ENCODE assay signal across 9 cellular contexts in genomic region chr15:67834593-67835348, GRCh38. TPM values are rescaled to one million over a fixed set of nuclear protein-coding genes. Genes with fewer than 3 reads are reported as not detected.
DNase-seq lines count a peak whose midpoint lies in the region; ATAC-seq and TF ChIP-seq lines count a peak whose summit lies in the region.
"Had no signal": no experiment of that assay in that cellular context is flagged by ENCODE, and none has a peak within 500 bp of the region (broad histone marks: within the 10 kb centered on the region; RNA-seq: fewer than 3 reads in every experiment).

No MANE protein-coding gene starts in this region.

- H3K36me3 Mint-ChIP-seq in CD14-positive monocyte (peaks cover 9 to 17% of the 10 kb centered on the region in 2 donors), neural progenitor cell (no peaks in the 10 kb centered on the region)
- H3K36me3 Mint-ChIP-seq in effector memory CD8-positive, alpha-beta T cell (ENCODE audit: insufficient read depth) = peaks cover 18% of the 10 kb centered on the region

- H3K4me3 Mint-ChIP-seq in CD14-positive monocyte = peak overlapping the region; percentile 79 to 92
- peak overlapping the region; percentile 87 to 88 for H3K4me3 Mint-ChIP-seq in effector memory CD8-positive, alpha-beta T cell
- peak overlapping the region; percentile 79 for H3K4me3 Mint-ChIP-seq in neural progenitor cell

- in situ Hi-C loops in G401 (cut with HindIII; ENCODE audit: low sequenced_read_pairs) = no loop called here

- no peaks in the 10 kb centered on the region for H3K9me2 ChIP-seq in MM.1S (replicated peaks; ENCODE audit: insufficient read depth, low read length)

- H3F3A ChIP-seq in MM.1S (ENCODE audit: insufficient read depth, low read length) (peaks cover 10% of the 10 kb centered on the region; the same call in 1 of the 2 replicates), neural progenitor cell (ENCODE audit: low read depth) (peaks cover 79% of the 10 kb centered on the region)

- intact Hi-C loops in CD14-positive monocyte (cut with micrococcal nuclease) = loop anchor here (2.0 to 10.0 kb wide), 3 partner anchors 310 to 378 kb away; partner anchors contain the start of gene C15orf61 (in 2 of the 2)

- H3K27me3 ChIP-seq in MM.1S (replicated peaks; ENCODE audit: insufficient read depth, low read length) (peaks cover 16% of the 10 kb centered on the region; the same call in 1 of the 2 replicates), neural progenitor cell (peaks cover 97% of the 10 kb centered on the region)

- H3K9me3 Mint-ChIP-seq in CD14-positive monocyte = peaks cover 0 to 23% (median 14%) of the 10 kb centered on the region in 7 donors
- no peaks in the 10 kb centered on the region for H3K9me3 Mint-ChIP-seq in effector memory CD8-positive, alpha-beta T cell
- peaks cover 4% of the 10 kb centered on the region for H3K9me3 Mint-ChIP-seq in neural progenitor cell

- H3K4me1 ChIP-seq in MM.1S (ENCODE audit: low read length) (peaks cover 4% of the 10 kb centered on the region; the same call in 1 of the 2 replicates), neural progenitor cell (peaks cover 49% of the 10 kb centered on the region)

- peak overlapping the region in 1 of 7 donors; percentile 19 for H3K27ac Mint-ChIP-seq in CD14-positive monocyte
- H3K27ac Mint-ChIP-seq in effector memory CD8-positive, alpha-beta T cell = peak overlapping the region in 1 of 2 donors; percentile 35
- H3K27ac Mint-ChIP-seq in neural progenitor cell = no peak overlapping the region

- H3K79me2 ChIP-seq in MM.1S (ENCODE audit: low read length) (no peaks in the 10 kb centered on the region), neural progenitor cell (ENCODE audit: low read depth) (no peaks in the 10 kb centered on the region)

- H3K4me3 ChIP-seq in MM.1S (ENCODE audit: low read length) (peak overlapping the region; percentile 62), neural progenitor cell (peak overlapping the region; percentile 56)

- H3K9me3 ChIP-seq in MM.1S (replicated peaks; ENCODE audit: insufficient read depth, low read length) = no peaks in the 10 kb centered on the region
- no peaks in the 10 kb centered on the region for H3K9me3 ChIP-seq in neural progenitor cell (ENCODE audit: low read depth)

- no peak for DNase-seq in CD14-positive monocyte (ENCODE audit: low spot score)
- DNase-seq in MM.1S = no peak
- DNase-seq in effector memory CD8-positive, alpha-beta T cell = peak in 1 of 3 experiments; percentile 18
- DNase-seq in neural progenitor cell (ENCODE audit: low spot score) = peak; percentile 72
- DNase-seq in NCI-H2196 (lab: John Stamatoyannopoulos, UW; ENCODE audit: unreplicated experiment) = no peak
- DNase-seq in dedifferentiated amniotic fluid mesenchymal stem cell (ENCODE audit: extremely low spot score) = no peak
- DNase-seq in HCEC 1CT = no peak
- no peak for DNase-seq in G401 (ENCODE audit: low spot score)
- DNase-seq: central memory CD4-positive, alpha-beta T cell had no signal

- H3K9ac ChIP-seq in MM.1S (ENCODE audit: low read length) (no peak overlapping the region), neural progenitor cell (no peak overlapping the region)

- H3K27me3 Mint-ChIP-seq in CD14-positive monocyte (ENCODE audit: low read depth in 3 of 3) (peaks cover 63 to 80% (median 72%) of the 10 kb centered on the region in 3 donors), neural progenitor cell (ENCODE audit: insufficient read depth, low read depth) (peaks cover 80% of the 10 kb centered on the region)
- H3K27me3 Mint-ChIP-seq in effector memory CD8-positive, alpha-beta T cell = peaks cover 57 to 71% of the 10 kb centered on the region in 2 donors

- peak; percentile 23 for ATAC-seq in effector memory CD8-positive, alpha-beta T cell (replicated peaks)

- H3K4me1 Mint-ChIP-seq in CD14-positive monocyte (peaks cover 66% of the 10 kb centered on the region), neural progenitor cell (peaks cover 38% of the 10 kb centered on the region)
- peaks cover 33 to 34% of the 10 kb centered on the region in 2 donors for H3K4me1 Mint-ChIP-seq in effector memory CD8-positive, alpha-beta T cell (ENCODE audit: low read depth in 2 of 2)

- H3K4me2 ChIP-seq in MM.1S (ENCODE audit: low read depth, low read length) = peak overlapping the region; percentile 97
- H3K4me2 ChIP-seq in neural progenitor cell = peak overlapping the region; percentile 82

- no peak for TF ChIP-seq CTCF in CD14-positive monocyte (IDR thresholded peaks at IDR 0.05)
- no peak for TF ChIP-seq CTCF in MM.1S (IDR thresholded peaks at IDR 0.05; ENCODE audit: low read length)
- no peak for TF ChIP-seq CTCF in neural progenitor cell (IDR thresholded peaks at IDR 0.05)

- H2AFZ ChIP-seq in MM.1S (ENCODE audit: low read length) = peak overlapping the region; percentile 78
- H2AFZ ChIP-seq in neural progenitor cell (replicated peaks) = peak overlapping the region; percentile 91

- H3K27ac ChIP-seq in MM.1S (ENCODE audit: low read length) (no peak overlapping the region), neural progenitor cell (no peak overlapping the region)

- H4K20me1 ChIP-seq in MM.1S (ENCODE audit: insufficient read depth, low read length) (no peaks in the 10 kb centered on the region), neural progenitor cell (ENCODE audit: low read depth) (peaks cover 12% of the 10 kb centered on the region)

- no peaks in the 10 kb centered on the region for H3K36me3 ChIP-seq in MM.1S (replicated peaks; ENCODE audit: insufficient read depth, low read length)
- no peaks in the 10 kb centered on the region for H3K36me3 ChIP-seq in neural progenitor cell

RNA-seq across cellular contexts. Expression of gene RNU6-1, which starts 5.1 kb away (rescaled TPM):
- not detected for polyA plus RNA-seq in CD14-positive monocyte
- total RNA-seq in neural progenitor cell (ENCODE audit: low replicate concordance) = not detected in 2 replicates
- not detected in 2 replicates for total RNA-seq in G401 (2014; rRNA removed; shearing (Covaris generic))

RNA-seq across cellular contexts. Expression of gene SKOR1, which starts 9.5 kb away (rescaled TPM):
- polyA plus RNA-seq in CD14-positive monocyte = not detected
- 0.09 and 0.51 TPM in 2 replicates for total RNA-seq in neural progenitor cell (ENCODE audit: low replicate concordance)
- 4.9 and 7.1 TPM in 2 replicates for total RNA-seq in G401 (2014; rRNA removed; shearing (Covaris generic))
